18 cellular contexts compared by ENCODE assay signal in genomic region chr4:159258889-159259560, GRCh38.
"Had no signal": no experiment of that assay in that cellular context is flagged by ENCODE, and none has a peak within 500 bp of the region (broad histone marks: within the 10 kb centered on the region; RNA-seq: fewer than 3 reads in every experiment).

No MANE protein-coding gene starts in this region.

- H3K79me2 ChIP-seq: parathyroid adenoma had no signal

- H3K36me3 ChIP-seq: left lung, sigmoid colon, suprapubic skin, thyroid gland, uterus had no signal

- H3K9ac ChIP-seq: parathyroid adenoma had no signal

- H3K4me3 ChIP-seq: dorsolateral prefrontal cortex, left lung, lung, sigmoid colon, skin epidermis, suprapubic skin, thyroid gland, uterus had no signal

- H2AFZ ChIP-seq: parathyroid adenoma had no signal

- ATAC-seq: left lung; naive thymus-derived CD4-positive, alpha-beta T cell had no signal

- H3K4me1 ChIP-seq: parathyroid adenoma, uterus had no signal

- H3K9me3 ChIP-seq: left lung, sigmoid colon, suprapubic skin, thyroid gland, uterus had no signal

- DNase-seq: cortex of kidney; dorsolateral prefrontal cortex; effector CD8-positive, alpha-beta T cell; foreskin melanocyte; islet precursor cell; left lung; mesenchymal stem cell; naive thymus-derived CD4-positive, alpha-beta T cell; nephron progenitor cell; sigmoid colon; stimulated activated CD4-positive, alpha-beta T cell treated with anti-CD3 and anti-CD28 coated beads, Interleukin-12 subunit alpha, Interleukin-12 subunit beta, amount 100 ng/mL, for 4 hours; stimulated activated naive CD4-positive, alpha-beta T cell treated with Interleukin-2 at 50 U/mL for 16 hours; thyroid gland; uterus had no signal

- H3K27ac ChIP-seq: left lung, parathyroid adenoma, sigmoid colon, skin epidermis, suprapubic skin, thyroid gland, uterus had no signal

- H3K27me3 ChIP-seq: dorsolateral prefrontal cortex, left lung, sigmoid colon, suprapubic skin, thyroid gland, uterus had no signal
